6 cellular contexts compared by ENCODE assay signal in the genomic region with DNA sequence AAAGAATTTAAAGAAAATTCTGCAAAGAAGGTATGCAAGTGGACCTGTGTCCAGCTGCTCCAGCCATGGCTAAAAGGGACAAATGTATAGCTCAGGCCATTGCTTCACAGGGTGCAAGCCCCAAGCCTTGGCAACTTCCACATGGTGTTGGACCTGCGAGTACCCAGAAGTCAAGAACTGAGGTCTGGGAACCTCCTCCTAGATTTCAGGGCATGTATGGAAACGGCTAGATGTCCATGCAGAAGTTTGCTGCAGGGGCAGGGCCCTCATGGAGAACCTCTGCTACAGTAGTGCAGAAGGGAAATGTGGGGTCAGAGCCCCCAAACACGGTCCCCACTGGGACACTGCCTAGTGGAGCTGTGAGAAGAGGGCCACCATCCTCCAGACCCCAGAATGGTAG.
"Had no signal": no experiment of that assay in that cellular context is flagged by ENCODE, and none has a peak within 500 bp of the region (broad histone marks: within the 10 kb centered on the region; RNA-seq: fewer than 3 reads in every experiment).

No MANE protein-coding gene starts in this region.

- DNase-seq: GM23248, GOT3, H7, IMR-90 had no signal

- H3K27ac ChIP-seq: GM23248 had no signal

- H3K36me3 ChIP-seq: HAP-1 had no signal

- H3K4me3 ChIP-seq: GM23248, HAP-1 had no signal

- H3K9me3 ChIP-seq: HAP-1 had no signal

- ATAC-seq: HCT116 had no signal

- H3K4me1 ChIP-seq: HAP-1 had no signal
